In genomic region chr17:55299890-55300289, GRCh38 we compare ENCODE assay signal across 38 cellular contexts. TPM values are rescaled to one million over a fixed set of nuclear protein-coding genes. Genes with fewer than 3 reads are reported as not detected.
"Had no signal": no experiment of that assay in that cellular context is flagged by ENCODE, and none has a peak within 500 bp of the region (broad histone marks: within the 10 kb centered on the region; RNA-seq: fewer than 3 reads in every experiment).

No MANE protein-coding gene starts in this region.

- H3K4me3 ChIP-seq: adrenal gland, body of pancreas, breast epithelium had no signal

- H3K4me1 Mint-ChIP-seq: activated naive CD8-positive, alpha-beta T cell treated with anti-CD3 and anti-CD28 coated beads for 36 hours had no signal

- H3K9me3 ChIP-seq: adrenal gland, body of pancreas, breast epithelium had no signal

- H3K36me3 Mint-ChIP-seq: activated CD4-positive, alpha-beta memory T cell treated with anti-CD3 and anti-CD28 coated beads for 36 hours; activated naive CD4-positive, alpha-beta T cell treated with anti-CD3 and anti-CD28 coated beads, Interleukin-2, amount 50 U/mL, for 72 hours; activated naive CD8-positive, alpha-beta T cell treated with anti-CD3 and anti-CD28 coated beads for 36 hours had no signal

- H3K27ac Mint-ChIP-seq: activated CD4-positive, alpha-beta memory T cell treated with anti-CD3 and anti-CD28 coated beads for 36 hours; activated CD4-positive, alpha-beta T cell treated with anti-CD3 and anti-CD28 coated beads, Interleukin-2, amount 10 ng/mL, durations not matched to agents 24 days and 14 days; activated CD8-positive, alpha-beta T cell treated with anti-CD3 and anti-CD28 coated beads for 36 hours; activated naive CD4-positive, alpha-beta T cell treated with anti-CD3 and anti-CD28 coated beads for 36 hours; activated naive CD4-positive, alpha-beta T cell treated with anti-CD3 and anti-CD28 coated beads, Interleukin-2, amount 50 U/mL, for 72 hours; activated naive CD8-positive, alpha-beta T cell treated with anti-CD3 and anti-CD28 coated beads for 36 hours; activated T-cell treated with anti-CD3 and anti-CD28 coated beads, Interleukin-2, amount 50 U/mL, for 72 hours; activated T-helper 1 cell treated with anti-CD3 and anti-CD28 coated beads, Interleukin-12 subunit alpha, Interleukin-12 subunit beta, Interleukin-2, Interleukin-4 antibody, amounts not matched to agents 30 ng/mL and 10 ng/mL and 1 ng/mL, durations not matched to agents 14 hours and 24 hours and 36 hours; activated T-helper 17 cell treated with anti-CD3 and anti-CD28 coated beads, Interleukin-2, amount 50 U/mL, for 72 hours; T-helper 1 cell treated with Interleukin-12 subunit alpha and Interleukin-12 subunit beta and Interleukin-4 antibody, amounts not matched to agents 30 μg/mL and 1 μg/mL, for 36 hours; T-helper 2 cell treated with Interferon-gamma antibody and Interleukin-4, amounts not matched to agents 5 μg/mL and 100 μg/mL, for 36 hours had no signal

- H3K27me3 Mint-ChIP-seq: activated CD4-positive, alpha-beta memory T cell treated with anti-CD3 and anti-CD28 coated beads for 36 hours; activated CD8-positive, alpha-beta T cell treated with anti-CD3 and anti-CD28 coated beads for 36 hours; activated naive CD8-positive, alpha-beta T cell treated with anti-CD3 and anti-CD28 coated beads for 36 hours; activated T-helper 17 cell treated with anti-CD3 and anti-CD28 coated beads, Interleukin-2, amount 50 U/mL, for 72 hours had no signal

- H3K4me3 Mint-ChIP-seq: activated CD4-positive, alpha-beta memory T cell treated with anti-CD3 and anti-CD28 coated beads for 36 hours; activated CD4-positive, alpha-beta T cell treated with anti-CD3 and anti-CD28 coated beads, Interleukin-2, amount 10 ng/mL, durations not matched to agents 24 days and 14 days; activated CD8-positive, alpha-beta T cell treated with anti-CD3 and anti-CD28 coated beads for 36 hours; activated naive CD4-positive, alpha-beta T cell treated with anti-CD3 and anti-CD28 coated beads for 36 hours; activated naive CD8-positive, alpha-beta T cell treated with anti-CD3 and anti-CD28 coated beads for 36 hours; activated T-cell treated with anti-CD3 and anti-CD28 coated beads, Interleukin-2, amount 50 U/mL, for 4 hours; activated T-cell treated with anti-CD3 and anti-CD28 coated beads, Interleukin-2, amount 50 U/mL, for 72 hours; activated T-helper 1 cell treated with anti-CD3 and anti-CD28 coated beads, Interleukin-12 subunit alpha, Interleukin-12 subunit beta, Interleukin-2, Interleukin-4 antibody, amounts not matched to agents 30 ng/mL and 10 ng/mL and 1 ng/mL, durations not matched to agents 14 hours and 24 hours and 36 hours; activated T-helper 17 cell treated with anti-CD3 and anti-CD28 coated beads, Interleukin-2, amount 50 U/mL, for 72 hours; T-helper 1 cell treated with Interleukin-12 subunit alpha and Interleukin-12 subunit beta and Interleukin-4 antibody, amounts not matched to agents 30 μg/mL and 1 μg/mL, for 36 hours; T-helper 2 cell treated with Interferon-gamma antibody and Interleukin-4, amounts not matched to agents 5 μg/mL and 100 μg/mL, for 36 hours had no signal

- DNase-seq: activated CD4-positive, alpha-beta memory T cell treated with anti-CD3 and anti-CD28 coated beads for 36 hours; activated CD4-positive, alpha-beta T cell treated with anti-CD3 and anti-CD28 coated beads for 1 hour; activated CD4-positive, alpha-beta T cell treated with anti-CD3 and anti-CD28 coated beads for 4 hours; activated CD4-positive, alpha-beta T cell treated with anti-CD3 and anti-CD28 coated beads, Interleukin-2, amount 10 ng/mL, durations not matched to agents 24 days and 14 days; activated CD4-positive, alpha-beta T cell treated with anti-CD3 and anti-CD28 coated beads, Interleukin-2, amount 50 U/mL, for 1 hour; activated CD4-positive, alpha-beta T cell treated with anti-CD3 and anti-CD28 coated beads, Interleukin-2, amount 50 U/mL, for 4 hours; activated CD4-positive, CD25-positive, alpha-beta regulatory T cell; activated CD8-positive, alpha-beta memory T cell treated with anti-CD3 and anti-CD28 coated beads, Interleukin-2, amount 50 U/mL, for 4 hours; activated CD8-positive, alpha-beta T cell treated with anti-CD3 and anti-CD28 coated beads for 36 hours; activated effector memory CD4-positive, alpha-beta T cell treated with anti-CD3 and anti-CD28 coated beads, Interleukin-2, amount 50 U/mL, for 16 hours; activated gamma-delta T cell treated with Interleukin-2 at 50 U/mL for 16 hours; activated naive CD4-positive, alpha-beta T cell; activated naive CD4-positive, alpha-beta T cell treated with anti-CD3 and anti-CD28 coated beads for 36 hours; activated naive CD4-positive, alpha-beta T cell treated with anti-CD3 and anti-CD28 coated beads, Interleukin-2, amount 50 U/mL, for 16 hours; activated naive CD8-positive, alpha-beta T cell treated with anti-CD3 and anti-CD28 coated beads for 36 hours; activated T-cell treated with anti-CD3 and anti-CD28 coated beads for 4 hours; activated T-cell treated with anti-CD3 and anti-CD28 coated beads, Interleukin-2, amount 50 U/mL, for 1 hour; activated T-cell treated with anti-CD3 and anti-CD28 coated beads, Interleukin-2, amount 50 U/mL, for 4 hours; activated T-cell treated with anti-CD3 and anti-CD28 coated beads, Interleukin-2, amount 50 U/mL, for 72 hours; adrenal gland; amniotic stem cell; aorta; body of pancreas; brain microvascular endothelial cell; central memory CD4-positive, alpha-beta T cell; T-helper 1 cell; T-helper 2 cell; T-helper 9 cell had no signal

- ATAC-seq: activated CD4-positive, CD25-positive, alpha-beta regulatory T cell treated with anti-CD3 and anti-CD28 coated beads, Interleukin-2, amount 50 U/mL, for 24 hours; activated CD8-positive, alpha-beta T cell treated with anti-CD3 and anti-CD28 coated beads for 36 hours; activated naive CD4-positive, alpha-beta T cell treated with anti-CD3 and anti-CD28 coated beads, Interleukin-2, amount 50 U/mL, for 72 hours; activated T-cell treated with anti-CD3 and anti-CD28 coated beads, Interleukin-2, amount 50 U/mL, for 4 hours; activated T-cell treated with anti-CD3 and anti-CD28 coated beads, Interleukin-2, amount 50 U/mL, for 72 hours; activated T-helper 17 cell treated with anti-CD3 and anti-CD28 coated beads, Interleukin-2, amount 50 U/mL, for 72 hours; body of pancreas had no signal

- H3K9me3 Mint-ChIP-seq: activated CD4-positive, alpha-beta memory T cell treated with anti-CD3 and anti-CD28 coated beads for 36 hours; activated CD4-positive, alpha-beta T cell treated with anti-CD3 and anti-CD28 coated beads, Interleukin-2, amount 10 ng/mL, durations not matched to agents 24 days and 14 days; activated CD8-positive, alpha-beta T cell treated with anti-CD3 and anti-CD28 coated beads for 36 hours; activated naive CD4-positive, alpha-beta T cell treated with anti-CD3 and anti-CD28 coated beads for 36 hours; activated naive CD4-positive, alpha-beta T cell treated with anti-CD3 and anti-CD28 coated beads, Interleukin-2, amount 50 U/mL, for 72 hours; activated naive CD8-positive, alpha-beta T cell treated with anti-CD3 and anti-CD28 coated beads for 36 hours; activated T-cell treated with anti-CD3 and anti-CD28 coated beads, Interleukin-2, amount 50 U/mL, for 4 hours; activated T-cell treated with anti-CD3 and anti-CD28 coated beads, Interleukin-2, amount 50 U/mL, for 72 hours; activated T-helper 1 cell treated with anti-CD3 and anti-CD28 coated beads, Interleukin-12 subunit alpha, Interleukin-12 subunit beta, Interleukin-2, Interleukin-4 antibody, amounts not matched to agents 30 ng/mL and 10 ng/mL and 1 ng/mL, durations not matched to agents 14 hours and 24 hours and 36 hours; activated T-helper 17 cell treated with anti-CD3 and anti-CD28 coated beads, Interleukin-2, amount 50 U/mL, for 72 hours; T-helper 1 cell treated with Interleukin-12 subunit alpha and Interleukin-12 subunit beta and Interleukin-4 antibody, amounts not matched to agents 30 μg/mL and 1 μg/mL, for 36 hours; T-helper 2 cell treated with Interferon-gamma antibody and Interleukin-4, amounts not matched to agents 5 μg/mL and 100 μg/mL, for 36 hours had no signal

- H3K27ac ChIP-seq: adrenal gland, body of pancreas, brain microvascular endothelial cell, breast epithelium, VCaP had no signal

- H3K27me3 ChIP-seq: adrenal gland, body of pancreas, brain microvascular endothelial cell, breast epithelium had no signal

- H3K36me3 ChIP-seq: adrenal gland, brain microvascular endothelial cell, breast epithelium had no signal

- FAIRE-seq: astrocyte, TTC549 had no signal

RNA-seq across cellular contexts. Expression of gene HLF, which starts 35.1 kb away (rescaled TPM):
- total RNA-seq: astrocyte had no signal
